9 cellular contexts compared by ENCODE assay signal in the genomic region with DNA sequence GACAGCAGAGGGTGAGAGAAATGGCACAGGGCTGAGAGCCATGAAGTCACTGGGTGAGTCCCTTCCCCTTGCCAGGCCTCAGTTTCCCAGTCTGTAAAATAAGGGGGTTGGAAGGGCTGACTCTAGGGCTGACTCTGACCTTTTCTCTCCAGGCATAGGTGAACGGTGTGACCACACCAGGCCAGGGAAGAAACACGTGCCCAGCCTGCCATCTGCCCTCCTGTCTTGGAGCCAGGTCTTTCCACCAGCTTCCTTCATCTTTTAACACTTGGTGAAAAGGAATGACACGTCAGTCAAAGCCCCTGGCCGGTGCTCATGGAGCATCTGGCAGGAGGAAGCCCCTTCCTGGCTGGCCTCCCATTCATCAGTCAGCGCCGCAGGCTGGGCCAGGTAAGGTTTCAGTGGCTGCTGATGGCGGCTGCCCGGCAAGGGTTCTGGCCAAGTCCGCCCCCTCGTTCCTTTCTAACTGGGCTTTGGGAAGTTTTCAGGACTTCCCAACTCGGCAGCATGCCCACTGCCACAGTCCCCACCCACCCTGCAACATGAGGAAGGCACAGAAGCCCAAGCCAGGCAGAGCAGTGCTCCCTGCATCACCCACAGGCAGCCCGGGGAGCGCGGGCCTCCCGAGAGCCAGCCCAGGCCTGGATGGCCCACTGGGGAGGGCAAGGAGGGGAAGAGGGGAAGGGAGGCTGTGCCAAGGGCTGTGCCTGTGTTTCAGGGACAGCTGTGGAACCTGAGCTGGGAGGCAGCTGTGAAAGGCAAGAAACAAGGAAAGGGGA.
DNase-seq lines count a peak whose midpoint lies in the region; ATAC-seq and TF ChIP-seq lines count a peak whose summit lies in the region.
"Had no signal": no experiment of that assay in that cellular context is flagged by ENCODE, and none has a peak within 500 bp of the region (broad histone marks: within the 10 kb centered on the region; RNA-seq: fewer than 3 reads in every experiment).

No MANE protein-coding gene starts in this region.

- no peaks in the 10 kb centered on the region for H4K20me1 ChIP-seq in smooth muscle cell (ENCODE audit: low read depth)

- TF ChIP-seq CTCF in astrocyte of the spinal cord (IDR thresholded peaks at IDR 0.05; ENCODE audit: low read depth, low read length) (no peak), smooth muscle cell (IDR thresholded peaks at IDR 0.05; ENCODE audit: borderline replicate concordance, insufficient read depth, poor library complexity, severe bottlenecking) (no peak), GM10266 (IDR thresholded peaks at IDR 0.05; ENCODE audit: control insufficient read depth, insufficient read depth, low read depth, missing control alignments) (no peak)

- no peaks in the 10 kb centered on the region for H3K9me3 ChIP-seq in HUES6 (ENCODE audit: control insufficient read depth, insufficient read depth, low read depth, low read length)
- H3K9me3 ChIP-seq in iPS-20b (ENCODE audit: insufficient read depth, low read depth, low read length) = no peaks in the 10 kb centered on the region
- H3K9me3 ChIP-seq in smooth muscle cell (replicated peaks; ENCODE audit: low read depth) = no peaks in the 10 kb centered on the region

- H3K9ac ChIP-seq in HUES6 (ENCODE audit: low read length) = peak overlapping the region; percentile 21
- no peak overlapping the region for H3K9ac ChIP-seq in iPS-20b (ENCODE audit: low read depth, low read length)
- H3K9ac ChIP-seq in smooth muscle cell (ENCODE audit: low read depth) = no peak overlapping the region

- peaks cover 16% of the 10 kb centered on the region for H3F3A ChIP-seq in smooth muscle cell (ENCODE audit: low read depth)

- H3K4me3 ChIP-seq in HUES6 (ENCODE audit: low read depth, low read length) = no peak overlapping the region
- H3K4me3 ChIP-seq in astrocyte of the spinal cord (ENCODE audit: low read depth, low read length) = no peak overlapping the region
- H3K4me3 ChIP-seq in iPS-20b (ENCODE audit: low read length) = no peak overlapping the region
- H3K4me3 ChIP-seq in smooth muscle cell = no peak overlapping the region

- H3K27ac ChIP-seq in HUES6 (ENCODE audit: low read depth, low read length) (no peak overlapping the region), iPS-20b (ENCODE audit: low read length) (peak overlapping the region; percentile 34), smooth muscle cell (ENCODE audit: low read depth) (peak overlapping the region; percentile 3)

- peak overlapping the region; percentile 1 for H3K4me2 ChIP-seq in smooth muscle cell

- in situ Hi-C loops in astrocyte of the spinal cord (cut with HindIII; ENCODE audit: low sequenced_read_pairs) = no loop called here

- H3K4me1 ChIP-seq in HUES6 (ENCODE audit: control insufficient read depth, insufficient read depth, low read length) = peaks cover 26% of the 10 kb centered on the region
- 0 out of 2 replicates have a peak, but pooled peaks cover 5% of the 10 kb centered on the region for H3K4me1 ChIP-seq in iPS-20b (ENCODE audit: insufficient read depth, low read length)
- H3K4me1 ChIP-seq in smooth muscle cell (ENCODE audit: low read depth) = peaks cover 41% of the 10 kb centered on the region

- DNase-seq in astrocyte of the spinal cord (ENCODE audit: low read depth, low spot score) (peak; percentile 55), smooth muscle cell (lab: John Stamatoyannopoulos, UW; ENCODE audit: unreplicated experiment) (no peak), GM10266 (ENCODE audit: extremely low spot score) (no peak)
- no peak for DNase-seq in activated CD4-positive, CD25-positive, alpha-beta regulatory T cell treated with anti-CD3 and anti-CD28 coated beads, Interleukin-2, amount 50 U/mL, for 72 hours
- DNase-seq: NCI-H1417 treated with DMSO at 0.1 percent for 48 hours had no signal

- H3K27me3 ChIP-seq in HUES6 (ENCODE audit: control insufficient read depth, insufficient read depth, low read length) (no peaks in the 10 kb centered on the region), iPS-20b (ENCODE audit: insufficient read depth, low read length) (peaks cover 4% of the 10 kb centered on the region; the same call in 1 of the 2 replicates), smooth muscle cell (ENCODE audit: low read depth) (no peaks in the 10 kb centered on the region)

- no peak for ATAC-seq in GM18907 (IDR thresholded peaks at IDR 0.05; ENCODE audit: unreplicated experiment)
- no peak for ATAC-seq in GM21737 (IDR thresholded peaks at IDR 0.05; ENCODE audit: unreplicated experiment)

- no peaks in the 10 kb centered on the region for H3K79me2 ChIP-seq in smooth muscle cell (ENCODE audit: low read depth)

- H2AFZ ChIP-seq in smooth muscle cell (ENCODE audit: low read depth) = peak overlapping the region; percentile 53

- 78% methylated on average over 10 of the region's 15 CpGs for WGBS in smooth muscle cell (ENCODE audit: low lambda C conversion rate)

- H3K36me3 ChIP-seq in HUES6 (ENCODE audit: control insufficient read depth, insufficient read depth, low read length) (no peaks in the 10 kb centered on the region), iPS-20b (ENCODE audit: insufficient read depth, low read depth, low read length) (no peaks in the 10 kb centered on the region), smooth muscle cell (ENCODE audit: low read depth) (no peaks in the 10 kb centered on the region)
